Comparison of ENCODE assay signal across 1 cellular context in genomic region chr1:222617367-222617951, GRCh38.
A peak's percentile ranks its signal among the peaks of the same experiment; 100 is the strongest.
TF ChIP-seq lines count a peak whose summit lies in the region.

No MANE protein-coding gene starts in this region.

TF ChIP-seq in HEK293, 187 proteins besides CTCF, POLR2A, EP300 and RAD21 (continued from another document and continues in another):
- TF ChIP-seq ZBTB10 (tag by site-specific recombination; IDR thresholded peaks at IDR 0.05) = peak; percentile 95
- TF ChIP-seq ZIC2 (tag by site-specific recombination; IDR thresholded peaks at IDR 0.05) = peak; percentile 20; the same call in 1 of the 2 replicates
- no peak for TF ChIP-seq ZNF777 (tag by site-specific recombination; IDR thresholded peaks at IDR 0.05; ENCODE audit: borderline replicate concordance)
- TF ChIP-seq ZNF610 (tag by site-specific recombination; IDR thresholded peaks at IDR 0.05; ENCODE audit: borderline replicate concordance) = peak; percentile 68; the same call in 1 of the 2 replicates
- TF ChIP-seq PRDM4 (tag by site-specific recombination; IDR thresholded peaks at IDR 0.05) = no peak
- 0 out of 2 replicates have a peak, but pooled peaks have one; percentile 17 for TF ChIP-seq ZNF692 (tag by site-specific recombination; IDR thresholded peaks at IDR 0.05)
- TF ChIP-seq ZNF501 (tag by site-specific recombination; IDR thresholded peaks at IDR 0.05) = peak; percentile 85
- TF ChIP-seq ZNF311 (tag by site-specific recombination; IDR thresholded peaks at IDR 0.05; ENCODE audit: borderline replicate concordance) = no peak
- TF ChIP-seq SCRT2 (tag by site-specific recombination; IDR thresholded peaks at IDR 0.05) = peak; percentile 99
- peak; percentile 100 for TF ChIP-seq ZBTB6 (tag by site-specific recombination; IDR thresholded peaks at IDR 0.05)
- TF ChIP-seq SP3 (tag by site-specific recombination; IDR thresholded peaks at IDR 0.05) = peak; percentile 74
- no peak for TF ChIP-seq ZNF510 (tag by site-specific recombination; IDR thresholded peaks at IDR 0.05; ENCODE audit: insufficient replicate concordance)
- TF ChIP-seq ZNF366 (tag by site-specific recombination; conservative IDR thresholded peaks at IDR 0.05) = 0 out of 2 replicates have a peak, but pooled peaks have one; percentile 22
- TF ChIP-seq SCRT1 (tag by site-specific recombination; IDR thresholded peaks at IDR 0.05; ENCODE audit: borderline replicate concordance) = peak; percentile 92
- peak; percentile 81 for TF ChIP-seq ZBTB48 (tag by site-specific recombination; IDR thresholded peaks at IDR 0.05)
- peak; percentile 67; the same call in 1 of the 2 replicates for TF ChIP-seq IKZF3 (tag by site-specific recombination; IDR thresholded peaks at IDR 0.05)
- 0 out of 2 replicates have a peak, but pooled peaks have one; percentile 17 for TF ChIP-seq ZSCAN30 (tag by site-specific recombination; IDR thresholded peaks at IDR 0.05)
- TF ChIP-seq KLF16 (tag by site-specific recombination; IDR thresholded peaks at IDR 0.05) = 0 out of 2 replicates have a peak, but pooled peaks have one; percentile 27
- peak; percentile 46; the same call in 1 of the 2 replicates for TF ChIP-seq KLF9 (tag by site-specific recombination; IDR thresholded peaks at IDR 0.05; ENCODE audit: low read depth)
- TF ChIP-seq ZBTB44 (tag by site-specific recombination; IDR thresholded peaks at IDR 0.05) = no peak
- TF ChIP-seq ZNF280D (tag by site-specific recombination; IDR thresholded peaks at IDR 0.05) = no peak
- no peak for TF ChIP-seq ZNF521 (tag by site-specific recombination; IDR thresholded peaks at IDR 0.05)
- TF ChIP-seq ZNF747 (tag by site-specific recombination; IDR thresholded peaks at IDR 0.05) = no peak
- TF ChIP-seq ZNF530 (tag by site-specific recombination; IDR thresholded peaks at IDR 0.05; ENCODE audit: low read depth) = no peak
- TF ChIP-seq PRDM10 (tag by site-specific recombination; IDR thresholded peaks at IDR 0.05) = peak; percentile 88
- peak; percentile 59 for TF ChIP-seq KLF1 (tag by site-specific recombination; IDR thresholded peaks at IDR 0.05)
- peak; percentile 83 for TF ChIP-seq ZNF335 (tag by site-specific recombination; conservative IDR thresholded peaks at IDR 0.05)
- TF ChIP-seq ZNF449 (tag by site-specific recombination; IDR thresholded peaks at IDR 0.05) = no peak
- 0 out of 2 replicates have a peak, but pooled peaks have one; percentile 16 for TF ChIP-seq ZNF518A (tag by site-specific recombination; conservative IDR thresholded peaks at IDR 0.05; ENCODE audit: low read depth)
